Comparison of ENCODE assay signal across 29 cellular contexts in genomic region chr2:241695676-241696075, GRCh38.
"Had no signal": no experiment of that assay in that cellular context is flagged by ENCODE, and none has a peak within 500 bp of the region (broad histone marks: within the 10 kb centered on the region; RNA-seq: fewer than 3 reads in every experiment).

No MANE protein-coding gene starts in this region.

- H3K27ac Mint-ChIP-seq: activated CD4-positive, alpha-beta memory T cell treated with anti-CD3 and anti-CD28 coated beads for 36 hours; activated CD4-positive, alpha-beta T cell treated with anti-CD3 and anti-CD28 coated beads, Interleukin-2, amount 10 ng/mL, durations not matched to agents 24 days and 14 days; activated naive CD4-positive, alpha-beta T cell treated with anti-CD3 and anti-CD28 coated beads, Interleukin-2, amount 50 U/mL, for 24 hours; activated naive CD8-positive, alpha-beta T cell treated with anti-CD3 and anti-CD28 coated beads, Interleukin-2, amount 50 U/mL, for 24 hours; activated T-helper 2 cell treated with anti-CD3 and anti-CD28 coated beads, Interferon-gamma antibody, Interleukin-2, Interleukin-4, amounts not matched to agents 10 μg/mL and 5 μg/mL and 100 μg/mL, durations not matched to agents 14 hours and 24 hours and 36 hours; dendritic cell treated with granulocyte-macrophage colony-stimulating factor and Interleukin-4, amounts not matched to agents 40 ng/mL and 50 ng/mL, for 4 days; endodermal cell had no signal

- H3K4me1 Mint-ChIP-seq: endodermal cell had no signal

- H2AFZ ChIP-seq: parathyroid adenoma had no signal

- H3K27me3 Mint-ChIP-seq: activated CD4-positive, alpha-beta memory T cell treated with anti-CD3 and anti-CD28 coated beads for 36 hours; activated CD4-positive, alpha-beta T cell treated with anti-CD3 and anti-CD28 coated beads, Interleukin-2, amount 10 ng/mL, durations not matched to agents 24 days and 14 days; activated naive CD4-positive, alpha-beta T cell treated with anti-CD3 and anti-CD28 coated beads, Interleukin-2, amount 50 U/mL, for 24 hours; activated naive CD8-positive, alpha-beta T cell treated with anti-CD3 and anti-CD28 coated beads, Interleukin-2, amount 50 U/mL, for 24 hours; dendritic cell treated with granulocyte-macrophage colony-stimulating factor and Interleukin-4, amounts not matched to agents 40 ng/mL and 50 ng/mL, for 4 days had no signal

- DNase-seq: activated CD4-positive, alpha-beta memory T cell treated with anti-CD3 and anti-CD28 coated beads for 36 hours; activated CD4-positive, alpha-beta T cell treated with anti-CD3 and anti-CD28 coated beads, Interleukin-2, amount 10 ng/mL, durations not matched to agents 24 days and 14 days; activated CD8-positive, alpha-beta memory T cell treated with anti-CD3 and anti-CD28 coated beads, Interleukin-2, amount 50 U/mL, for 48 hours; activated naive CD8-positive, alpha-beta T cell treated with anti-CD3 and anti-CD28 coated beads, Interleukin-2, amount 50 U/mL, for 24 hours; activated T-cell treated with anti-CD3 and anti-CD28 coated beads, Interleukin-2, amount 50 U/mL, for 48 hours; amygdala; central memory CD4-positive, alpha-beta T cell; endodermal cell; gastrocnemius medialis; glutamatergic neuron; lower lobe of right lung; mesendoderm; mucosa of descending colon; nucleus accumbens; stomach; T-helper 1 cell; thyroid gland; upper lobe of right lung had no signal

- H3K4me1 ChIP-seq: breast epithelium, parathyroid adenoma, right atrium auricular region, upper lobe of right lung had no signal

- H3K79me2 ChIP-seq: parathyroid adenoma had no signal

- H3K9me3 ChIP-seq: breast epithelium, esophagus muscularis mucosa, gastrocnemius medialis, left lung, lower lobe of right lung, mucosa of descending colon, right atrium auricular region, stomach, thyroid gland, upper lobe of right lung had no signal

- ATAC-seq: activated CD4-positive, CD25-positive, alpha-beta regulatory T cell treated with anti-CD3 and anti-CD28 coated beads, Interleukin-2, amount 50 U/mL, for 24 hours; activated naive CD8-positive, alpha-beta T cell treated with anti-CD3 and anti-CD28 coated beads, Interleukin-2, amount 50 U/mL, for 24 hours; gastrocnemius medialis; left lung; lower lobe of right lung; mucosa of descending colon; upper lobe of right lung had no signal

- H3K4me3 ChIP-seq: breast epithelium, esophagus muscularis mucosa, gastrocnemius medialis, left lung, lower lobe of right lung, mucosa of descending colon, right atrium auricular region, stomach, thyroid gland, upper lobe of right lung had no signal

- H3K9ac ChIP-seq: parathyroid adenoma had no signal

- FAIRE-seq: islet of Langerhans had no signal

- H3K27me3 ChIP-seq: breast epithelium, esophagus muscularis mucosa, gastrocnemius medialis, left lung, right atrium auricular region, stomach, thyroid gland, upper lobe of right lung had no signal

- H3K27ac ChIP-seq: breast epithelium, esophagus muscularis mucosa, gastrocnemius medialis, left lung, lower lobe of right lung, parathyroid adenoma, right atrium auricular region, stomach, thyroid gland, upper lobe of right lung, VCaP had no signal

- H3K9me3 Mint-ChIP-seq: activated CD4-positive, alpha-beta memory T cell treated with anti-CD3 and anti-CD28 coated beads for 36 hours; activated CD4-positive, alpha-beta T cell treated with anti-CD3 and anti-CD28 coated beads, Interleukin-2, amount 10 ng/mL, durations not matched to agents 24 days and 14 days; activated naive CD4-positive, alpha-beta T cell treated with anti-CD3 and anti-CD28 coated beads, Interleukin-2, amount 50 U/mL, for 24 hours; activated naive CD8-positive, alpha-beta T cell treated with anti-CD3 and anti-CD28 coated beads, Interleukin-2, amount 50 U/mL, for 24 hours; activated T-helper 2 cell treated with anti-CD3 and anti-CD28 coated beads, Interferon-gamma antibody, Interleukin-2, Interleukin-4, amounts not matched to agents 10 μg/mL and 5 μg/mL and 100 μg/mL, durations not matched to agents 14 hours and 24 hours and 36 hours; dendritic cell treated with granulocyte-macrophage colony-stimulating factor and Interleukin-4, amounts not matched to agents 40 ng/mL and 50 ng/mL, for 4 days; endodermal cell had no signal

- H3K36me3 ChIP-seq: breast epithelium had no signal

- H3K4me3 Mint-ChIP-seq: activated CD4-positive, alpha-beta memory T cell treated with anti-CD3 and anti-CD28 coated beads for 36 hours; activated CD4-positive, alpha-beta T cell treated with anti-CD3 and anti-CD28 coated beads, Interleukin-2, amount 10 ng/mL, durations not matched to agents 24 days and 14 days; activated naive CD4-positive, alpha-beta T cell treated with anti-CD3 and anti-CD28 coated beads, Interleukin-2, amount 50 U/mL, for 24 hours; activated naive CD8-positive, alpha-beta T cell treated with anti-CD3 and anti-CD28 coated beads, Interleukin-2, amount 50 U/mL, for 24 hours; dendritic cell treated with granulocyte-macrophage colony-stimulating factor and Interleukin-4, amounts not matched to agents 40 ng/mL and 50 ng/mL, for 4 days; endodermal cell had no signal
